Comparison of ENCODE assay signal across 29 cellular contexts in genomic region chr6:164337925-164338381, GRCh38.
"Had no signal": no experiment of that assay in that cellular context is flagged by ENCODE, and none has a peak within 500 bp of the region (broad histone marks: within the 10 kb centered on the region; RNA-seq: fewer than 3 reads in every experiment).

No MANE protein-coding gene starts in this region.

- H3K4me1 ChIP-seq: ascending aorta, breast epithelium, esophagus muscularis mucosa had no signal

- ATAC-seq: activated CD4-positive, alpha-beta T cell treated with anti-CD3 and anti-CD28 coated beads for 36 hours; activated CD8-positive, alpha-beta memory T cell treated with anti-CD3 and anti-CD28 coated beads, Interleukin-2, amount 10 ng/mL, durations not matched to agents 7 days and 5 days; activated CD8-positive, alpha-beta T cell treated with anti-CD3 and anti-CD28 coated beads, Interleukin-2, amount 10 ng/mL, durations not matched to agents 7 days and 5 days; activated naive CD4-positive, alpha-beta T cell treated with anti-CD3 and anti-CD28 coated beads, Interleukin-2, amount 50 U/mL, for 72 hours; effector memory CD8-positive, alpha-beta T cell had no signal

- H3K4me1 Mint-ChIP-seq: activated CD4-positive, alpha-beta T cell treated with anti-CD3 and anti-CD28 coated beads for 36 hours; activated CD4-positive, alpha-beta T cell treated with anti-CD3 and anti-CD28 coated beads, Interleukin-2, amount 10 ng/mL, durations not matched to agents 24 days and 14 days; activated CD8-positive, alpha-beta memory T cell treated with anti-CD3 and anti-CD28 coated beads, Interleukin-2, amount 10 ng/mL, durations not matched to agents 7 days and 5 days; activated naive CD4-positive, alpha-beta T cell treated with anti-CD3 and anti-CD28 coated beads, Interleukin-2, amount 10 ng/mL, durations not matched to agents 7 days and 5 days; activated naive CD8-positive, alpha-beta T cell treated with anti-CD3 and anti-CD28 coated beads, Interleukin-2, amount 10 ng/mL, durations not matched to agents 7 days and 5 days; brain had no signal

- H3K27ac ChIP-seq: ascending aorta, breast epithelium, cardiac muscle cell, coronary artery, esophagus muscularis mucosa had no signal

- H3K27me3 ChIP-seq: ascending aorta, breast epithelium, cardiac muscle cell, esophagus muscularis mucosa had no signal

- H3K36me3 ChIP-seq: ascending aorta, breast epithelium, cardiac muscle cell, esophagus muscularis mucosa had no signal

- H3K4me3 ChIP-seq: ascending aorta, breast epithelium, cardiac muscle cell, coronary artery, esophagus muscularis mucosa had no signal

- H3K36me3 Mint-ChIP-seq: activated CD4-positive, alpha-beta memory T cell treated with anti-CD3 and anti-CD28 coated beads for 36 hours; activated CD8-positive, alpha-beta memory T cell treated with anti-CD3 and anti-CD28 coated beads, Interleukin-2, amount 10 ng/mL, durations not matched to agents 7 days and 5 days; activated naive CD4-positive, alpha-beta T cell treated with anti-CD3 and anti-CD28 coated beads, Interleukin-2, amount 10 ng/mL, durations not matched to agents 7 days and 5 days; activated naive CD8-positive, alpha-beta T cell treated with anti-CD3 and anti-CD28 coated beads, Interleukin-2, amount 10 ng/mL, durations not matched to agents 7 days and 5 days; brain had no signal

- H3K27ac Mint-ChIP-seq: activated CD4-positive, alpha-beta memory T cell treated with anti-CD3 and anti-CD28 coated beads for 36 hours; activated CD4-positive, alpha-beta T cell treated with anti-CD3 and anti-CD28 coated beads for 36 hours; activated CD4-positive, alpha-beta T cell treated with anti-CD3 and anti-CD28 coated beads, Interleukin-2, amount 10 ng/mL, durations not matched to agents 24 days and 14 days; activated CD8-positive, alpha-beta memory T cell treated with anti-CD3 and anti-CD28 coated beads, Interleukin-2, amount 10 ng/mL, durations not matched to agents 7 days and 5 days; activated CD8-positive, alpha-beta T cell treated with anti-CD3 and anti-CD28 coated beads, Interleukin-2, amount 10 ng/mL, durations not matched to agents 7 days and 5 days; activated naive CD4-positive, alpha-beta T cell treated with anti-CD3 and anti-CD28 coated beads, Interleukin-2, amount 10 ng/mL, durations not matched to agents 7 days and 5 days; activated naive CD4-positive, alpha-beta T cell treated with anti-CD3 and anti-CD28 coated beads, Interleukin-2, amount 50 U/mL, for 72 hours; activated naive CD8-positive, alpha-beta T cell treated with anti-CD3 and anti-CD28 coated beads, Interleukin-2, amount 10 ng/mL, durations not matched to agents 7 days and 5 days; brain; effector memory CD8-positive, alpha-beta T cell had no signal

- H3K27me3 Mint-ChIP-seq: activated CD4-positive, alpha-beta memory T cell treated with anti-CD3 and anti-CD28 coated beads for 36 hours; activated CD4-positive, alpha-beta T cell treated with anti-CD3 and anti-CD28 coated beads for 36 hours; activated CD4-positive, alpha-beta T cell treated with anti-CD3 and anti-CD28 coated beads, Interleukin-2, amount 10 ng/mL, durations not matched to agents 24 days and 14 days; activated CD8-positive, alpha-beta memory T cell treated with anti-CD3 and anti-CD28 coated beads, Interleukin-2, amount 10 ng/mL, durations not matched to agents 7 days and 5 days; activated naive CD4-positive, alpha-beta T cell treated with anti-CD3 and anti-CD28 coated beads, Interleukin-2, amount 10 ng/mL, durations not matched to agents 7 days and 5 days; activated naive CD8-positive, alpha-beta T cell treated with anti-CD3 and anti-CD28 coated beads, Interleukin-2, amount 10 ng/mL, durations not matched to agents 7 days and 5 days; effector memory CD8-positive, alpha-beta T cell had no signal

- H3K4me3 Mint-ChIP-seq: activated CD4-positive, alpha-beta memory T cell treated with anti-CD3 and anti-CD28 coated beads for 36 hours; activated CD4-positive, alpha-beta T cell treated with anti-CD3 and anti-CD28 coated beads for 36 hours; activated CD4-positive, alpha-beta T cell treated with anti-CD3 and anti-CD28 coated beads, Interleukin-2, amount 10 ng/mL, durations not matched to agents 24 days and 14 days; activated CD8-positive, alpha-beta memory T cell treated with anti-CD3 and anti-CD28 coated beads, Interleukin-2, amount 10 ng/mL, durations not matched to agents 7 days and 5 days; activated CD8-positive, alpha-beta T cell treated with anti-CD3 and anti-CD28 coated beads, Interleukin-2, amount 10 ng/mL, durations not matched to agents 7 days and 5 days; activated naive CD4-positive, alpha-beta T cell treated with anti-CD3 and anti-CD28 coated beads, Interleukin-2, amount 10 ng/mL, durations not matched to agents 7 days and 5 days; activated naive CD8-positive, alpha-beta T cell treated with anti-CD3 and anti-CD28 coated beads, Interleukin-2, amount 10 ng/mL, durations not matched to agents 7 days and 5 days; brain; effector memory CD8-positive, alpha-beta T cell had no signal

- H3K9me3 ChIP-seq: ascending aorta, esophagus muscularis mucosa had no signal

- DNase-seq: activated CD4-positive, alpha-beta memory T cell treated with anti-CD3 and anti-CD28 coated beads for 36 hours; activated CD4-positive, alpha-beta T cell treated with anti-CD3 and anti-CD28 coated beads for 36 hours; activated CD4-positive, alpha-beta T cell treated with anti-CD3 and anti-CD28 coated beads, Interleukin-2, amount 10 ng/mL, durations not matched to agents 24 days and 14 days; activated CD4-positive, CD25-positive, alpha-beta regulatory T cell; activated CD4-positive, CD25-positive, alpha-beta regulatory T cell treated with anti-CD3 and anti-CD28 coated beads, Interleukin-2, amount 50 U/mL, for 72 hours; activated CD8-positive, alpha-beta memory T cell treated with anti-CD3 and anti-CD28 coated beads, Interleukin-2, amount 10 ng/mL, durations not matched to agents 7 days and 5 days; activated CD8-positive, alpha-beta memory T cell treated with anti-CD3 and anti-CD28 coated beads, Interleukin-2, amount 50 U/mL, for 4 hours; activated CD8-positive, alpha-beta T cell treated with anti-CD3 and anti-CD28 coated beads, Interleukin-2, amount 10 ng/mL, durations not matched to agents 7 days and 5 days; activated gamma-delta T cell; activated naive CD4-positive, alpha-beta T cell; activated naive CD4-positive, alpha-beta T cell treated with anti-CD3 and anti-CD28 coated beads, Interleukin-2, amount 10 ng/mL, durations not matched to agents 7 days and 5 days; activated naive CD8-positive, alpha-beta T cell treated with anti-CD3 and anti-CD28 coated beads, Interleukin-2, amount 10 ng/mL, durations not matched to agents 7 days and 5 days; activated T-cell treated with anti-CD3 and anti-CD28 coated beads, Interleukin-2, amount 50 U/mL, for 1 hour; activated T-cell treated with anti-CD3 and anti-CD28 coated beads, Interleukin-2, amount 50 U/mL, for 48 hours; central memory CD4-positive, alpha-beta T cell; cerebellar nuclear complex; dermis blood vessel endothelial cell; effector CD4-positive, alpha-beta T cell; effector memory CD8-positive, alpha-beta T cell; erythroblast; head of caudate nucleus; T-helper 2 cell had no signal

- H3K9me3 Mint-ChIP-seq: activated CD4-positive, alpha-beta memory T cell treated with anti-CD3 and anti-CD28 coated beads for 36 hours; activated CD4-positive, alpha-beta T cell treated with anti-CD3 and anti-CD28 coated beads, Interleukin-2, amount 10 ng/mL, durations not matched to agents 24 days and 14 days; activated naive CD8-positive, alpha-beta T cell treated with anti-CD3 and anti-CD28 coated beads, Interleukin-2, amount 10 ng/mL, durations not matched to agents 7 days and 5 days had no signal
